Comparison of ENCODE assay signal across 11 cellular contexts in the genomic region with DNA sequence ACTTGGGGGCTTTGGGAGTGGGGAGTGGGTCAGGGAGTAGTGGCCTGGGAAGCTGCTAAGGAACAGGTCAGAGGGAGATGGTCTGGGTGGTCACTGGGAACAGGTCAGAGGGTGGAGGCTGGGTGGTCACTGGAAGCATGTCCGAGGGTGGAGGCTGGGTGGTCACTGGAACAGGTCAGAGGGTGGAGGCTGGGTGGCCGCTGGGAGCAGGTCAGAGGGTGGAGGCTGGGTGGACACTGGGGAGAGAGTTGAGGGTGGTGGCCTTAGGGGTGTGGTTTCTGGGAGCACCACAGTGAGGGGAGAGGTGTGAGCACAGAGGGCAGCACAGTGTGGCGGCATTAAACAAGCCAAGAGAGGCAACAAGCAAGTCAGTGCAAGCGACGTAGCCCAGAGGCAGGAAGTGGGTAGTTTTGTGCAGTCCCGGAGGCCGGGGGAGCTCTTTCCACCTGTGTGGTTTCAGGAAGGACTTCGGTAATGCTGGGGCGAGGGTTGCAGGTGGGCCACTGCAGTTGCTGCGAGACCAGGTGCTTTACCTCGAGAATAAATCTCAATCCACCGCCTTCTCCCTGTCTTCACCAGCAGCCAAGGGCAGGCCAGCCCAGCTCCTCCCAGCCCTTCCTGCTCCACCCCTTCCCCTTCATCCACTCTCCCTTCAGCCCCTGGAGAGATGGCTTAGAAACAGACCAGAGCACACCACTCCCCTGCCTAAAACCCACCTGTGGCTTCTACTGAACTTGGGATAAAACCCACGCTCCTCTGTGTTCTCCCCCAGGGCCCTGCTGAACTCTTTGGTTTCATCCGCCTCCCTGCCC. TPM values are rescaled to one million over a fixed set of nuclear protein-coding genes. Genes with fewer than 3 reads are reported as not detected.
DNase-seq lines count a peak whose midpoint lies in the region; ATAC-seq, FAIRE-seq and TF ChIP-seq lines count a peak whose summit lies in the region.
"Had no signal": no experiment of that assay in that cellular context is flagged by ENCODE, and none has a peak within 500 bp of the region (broad histone marks: within the 10 kb centered on the region; RNA-seq: fewer than 3 reads in every experiment).

No MANE protein-coding gene starts in this region.

- no peaks in the 10 kb centered on the region for H3K27me3 ChIP-seq in thyroid gland
- H3K27me3 ChIP-seq: SJCRH30 had no signal

- ATAC-seq in activated CD8-positive, alpha-beta T cell treated with anti-CD3 and anti-CD28 coated beads, Interleukin-2, amount 10 ng/mL, durations not matched to agents 7 days and 5 days: peak; percentile 92
- ATAC-seq in HG03442 (IDR thresholded peaks at IDR 0.05; ENCODE audit: unreplicated experiment) (no peak), sciatic nerve (no peak)

- no peaks in the 10 kb centered on the region for H3K9me3 Mint-ChIP-seq in activated CD8-positive, alpha-beta T cell treated with anti-CD3 and anti-CD28 coated beads, Interleukin-2, amount 10 ng/mL, durations not matched to agents 7 days and 5 days (ENCODE audit: insufficient read depth)

- H3K36me3 Mint-ChIP-seq in activated CD8-positive, alpha-beta T cell treated with anti-CD3 and anti-CD28 coated beads, Interleukin-2, amount 10 ng/mL, durations not matched to agents 7 days and 5 days (ENCODE audit: low read depth): peaks cover 2% of the 10 kb centered on the region

- peaks cover 13 to 21% of the 10 kb centered on the region in 2 donors for H3K4me1 ChIP-seq in thyroid gland
- H3K4me1 ChIP-seq: SJCRH30, suprapubic skin had no signal

- H3K27me3 Mint-ChIP-seq in activated CD8-positive, alpha-beta T cell treated with anti-CD3 and anti-CD28 coated beads, Interleukin-2, amount 10 ng/mL, durations not matched to agents 7 days and 5 days (ENCODE audit: low read depth): peaks cover 8% of the 10 kb centered on the region

- H3K27ac ChIP-seq in thyroid gland: peak overlapping the region; percentile 55 to 83 (median 77)
- H3K27ac ChIP-seq: SJCRH30, suprapubic skin had no signal

- H3K4me1 Mint-ChIP-seq in activated CD8-positive, alpha-beta T cell treated with anti-CD3 and anti-CD28 coated beads, Interleukin-2, amount 10 ng/mL, durations not matched to agents 7 days and 5 days (ENCODE audit: low read depth): peaks cover 15% of the 10 kb centered on the region

- H3K27ac Mint-ChIP-seq in activated CD8-positive, alpha-beta T cell treated with anti-CD3 and anti-CD28 coated beads, Interleukin-2, amount 10 ng/mL, durations not matched to agents 7 days and 5 days: peak overlapping the region; percentile 73

- TF ChIP-seq CTCF in epithelial cell of esophagus (IDR thresholded peaks at IDR 0.05; ENCODE audit: insufficient read depth, low read depth, low read length, missing control alignments): no peak
- TF ChIP-seq CTCF in thyroid gland (IDR thresholded peaks at IDR 0.05): no peak

- FAIRE-seq in GM12892 (lab: Jason Lieb, UNC): no peak

- POLR2A ChIA-PET in activated CD8-positive, alpha-beta T cell treated with anti-CD3 and anti-CD28 coated beads, Interleukin-2, amount 10 ng/mL, durations not matched to agents 7 days and 5 days (lab: Charles Lee): no interaction called here

- intact Hi-C loops in thyroid gland (cut with DNase I): no loop called here
- intact Hi-C loops in sciatic nerve (cut with DNase I): no loop called here

- no peak overlapping the region for H3K4me3 Mint-ChIP-seq in activated CD8-positive, alpha-beta T cell treated with anti-CD3 and anti-CD28 coated beads, Interleukin-2, amount 10 ng/mL, durations not matched to agents 7 days and 5 days

- no peaks in the 10 kb centered on the region for H3K36me3 ChIP-seq in thyroid gland
- H3K36me3 ChIP-seq: SJCRH30, suprapubic skin had no signal

- no peaks in the 10 kb centered on the region for H3K9me3 ChIP-seq in thyroid gland
- H3K9me3 ChIP-seq: SJCRH30, suprapubic skin had no signal

- WGBS in thyroid gland, 2 donors: 67 to 75% methylated on average over 9 to 14 of the region's 14 CpGs

- CTCF ChIA-PET in activated CD8-positive, alpha-beta T cell treated with anti-CD3 and anti-CD28 coated beads, Interleukin-2, amount 10 ng/mL, durations not matched to agents 7 days and 5 days (lab: Charles Lee): no interaction called here

- H3K4me3 ChIP-seq in epithelial cell of esophagus (ENCODE audit: low read length) (no peak overlapping the region), thyroid gland (replicated peaks in 1 of 3) (no peak overlapping the region)
- H3K4me3 ChIP-seq: SJCRH30, suprapubic skin had no signal

- DNase-seq in NCI-H510A treated with DMSO at 0.1 percent for 48 hours (lab: John Stamatoyannopoulos, UW) (peak; percentile 18), NCI-H510A (lab: John Stamatoyannopoulos, UW) (no peak), epithelial cell of esophagus (ENCODE audit: low read depth) (peak; percentile 66), thyroid gland (peak in 1 of 2 donors; percentile 23), GM12892 (ENCODE audit: insufficient read length) (no peak), sciatic nerve (ENCODE audit: low spot score) (no peak)
- peak; percentile 70 for DNase-seq in activated CD8-positive, alpha-beta T cell treated with anti-CD3 and anti-CD28 coated beads, Interleukin-2, amount 10 ng/mL, durations not matched to agents 7 days and 5 days
- DNase-seq: NCI-H1694, SJCRH30 had no signal

- TF ChIP-seq POLR2A in thyroid gland (IDR thresholded peaks at IDR 0.05): no peak
- no peak for TF ChIP-seq POLR2A in GM12892 (IDR thresholded peaks at IDR 0.05; ENCODE audit: low read depth, low read length)

RNA-seq across cellular contexts. Expression of a gene that starts 3.2 kb away (rescaled TPM):
- under 1 TPM; 0.60 to 0.74 TPM for total RNA-seq in activated CD8-positive, alpha-beta T cell treated with anti-CD3 and anti-CD28 coated beads, Interleukin-2, amount 10 ng/mL, durations not matched to agents 7 days and 5 days
- total RNA-seq in thyroid gland: 10 to 100 TPM in 1 of 4 donors, 1 to 10 TPM in 3; 3.7 to 10.7 (median 6.4) TPM
- polyA plus RNA-seq in GM12892 (2012; ENCODE audit: missing spikeins): not detected
- total RNA-seq in sciatic nerve: 0.40 TPM

RNA-seq across cellular contexts. Expression of a gene that starts 34.8 kb away (rescaled TPM):
- 10 to 100 TPM; 80.1 to 80.2 TPM for total RNA-seq in activated CD8-positive, alpha-beta T cell treated with anti-CD3 and anti-CD28 coated beads, Interleukin-2, amount 10 ng/mL, durations not matched to agents 7 days and 5 days
- total RNA-seq in thyroid gland: 100 to 1,000 TPM; 120 to 243 (median 171) TPM
- 46.3 TPM for polyA plus RNA-seq in GM12892 (2012; ENCODE audit: missing spikeins)
- total RNA-seq in sciatic nerve: 58.2 TPM

RNA-seq across cellular contexts. Expression of a gene that starts 47.0 kb away (rescaled TPM):
- total RNA-seq in activated CD8-positive, alpha-beta T cell treated with anti-CD3 and anti-CD28 coated beads, Interleukin-2, amount 10 ng/mL, durations not matched to agents 7 days and 5 days: 100 to 1,000 TPM; 412 to 426 TPM
- 100 to 1,000 TPM; 173 to 273 (median 210) TPM for total RNA-seq in thyroid gland
- 330 TPM for polyA plus RNA-seq in GM12892 (2012; ENCODE audit: missing spikeins)
- total RNA-seq in sciatic nerve: 319 TPM

Comparison
In these comparisons a context has a peak if more than half of its experiments do, and no peak if none do; other contexts are left out.
1. DNase-seq: peak in NCI-H510A treated with DMSO at 0.1 percent for 48 hours (single experiment), activated CD8-positive, alpha-beta T cell treated with anti-CD3 and anti-CD28 coated beads, Interleukin-2, amount 10 ng/mL, durations not matched to agents 7 days and 5 days (single experiment) and epithelial cell of esophagus (single experiment); none in NCI-H510A (single experiment), GM12892 (single experiment) and sciatic nerve (single experiment).